ENCODE assay signal across 10 cellular contexts in the genomic region with DNA sequence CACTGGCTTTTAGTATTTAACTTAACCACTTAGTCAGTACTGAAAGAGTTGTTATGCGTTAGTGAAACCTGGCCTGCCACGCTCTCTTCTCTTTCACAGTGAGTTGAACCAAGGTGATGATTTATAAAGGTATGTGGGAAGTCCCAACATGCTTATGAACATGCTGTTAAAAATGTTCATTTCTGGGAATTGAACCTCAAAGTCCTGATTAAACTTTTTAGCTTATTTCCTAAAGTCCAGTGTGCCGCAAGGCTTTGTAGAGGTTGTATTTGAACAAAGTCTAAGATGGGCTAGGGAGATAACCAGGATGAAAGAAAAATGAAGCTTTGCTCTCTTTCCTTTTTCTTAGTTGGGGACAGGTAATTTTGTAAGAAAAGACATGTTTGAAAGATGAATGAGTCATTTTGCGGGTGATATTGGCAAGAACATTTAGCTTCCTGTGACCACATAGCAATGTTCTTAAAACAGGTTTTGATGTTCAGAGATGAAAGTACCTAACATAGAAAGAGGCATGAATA.
DNase-seq lines count a peak whose midpoint lies in the region; ATAC-seq and TF ChIP-seq lines count a peak whose summit lies in the region.
"Had no signal": no experiment of that assay in that cellular context is flagged by ENCODE, and none has a peak within 500 bp of the region (broad histone marks: within the 10 kb centered on the region; RNA-seq: fewer than 3 reads in every experiment).

No MANE protein-coding gene starts in this region.

- H3K9ac ChIP-seq in DND-41 (ENCODE audit: low read depth, low read length) = no peak overlapping the region

- H4K20me1 ChIP-seq in DND-41 (ENCODE audit: insufficient read depth, low read length) = no peaks in the 10 kb centered on the region

- no peak overlapping the region for H3K4me2 ChIP-seq in DND-41 (ENCODE audit: insufficient read depth, low read length)

- ATAC-seq in DND-41 (ENCODE audit: insufficient read depth, low read depth) (peak; percentile 52; the same call in 2 of the 3 replicates), GM19395 (IDR thresholded peaks at IDR 0.05; ENCODE audit: unreplicated experiment) (peak; percentile 96), HG03039 (IDR thresholded peaks at IDR 0.05; ENCODE audit: unreplicated experiment) (peak; percentile 67), esophagus mucosa (no peak)
- peak; percentile 82 to 86 for ATAC-seq in activated T-cell treated with anti-CD3 and anti-CD28 coated beads, Interleukin-2, amount 50 U/mL, for 4 hours

- H3K4me3 Mint-ChIP-seq in activated T-cell treated with anti-CD3 and anti-CD28 coated beads, Interleukin-2, amount 50 U/mL, for 4 hours = no peak overlapping the region
- H3K4me3 Mint-ChIP-seq: CD4-positive, CD25-positive, alpha-beta regulatory T cell had no signal

- no peaks in the 10 kb centered on the region for H3K4me1 Mint-ChIP-seq in activated T-cell treated with anti-CD3 and anti-CD28 coated beads, Interleukin-2, amount 50 U/mL, for 4 hours (ENCODE audit: low read depth)
- H3K4me1 Mint-ChIP-seq: CD4-positive, CD25-positive, alpha-beta regulatory T cell had no signal

- no peaks in the 10 kb centered on the region for H3K36me3 ChIP-seq in DND-41 (ENCODE audit: insufficient read depth, low read length)

- no peaks in the 10 kb centered on the region for H3K4me1 ChIP-seq in DND-41 (ENCODE audit: insufficient read depth, low read length)

- no peak overlapping the region for H2AFZ ChIP-seq in DND-41 (ENCODE audit: low read depth, low read length)

- no peaks in the 10 kb centered on the region for H3K79me2 ChIP-seq in DND-41 (ENCODE audit: insufficient read depth, low read length)

- TF ChIP-seq CTCF in DND-41 (IDR thresholded peaks at IDR 0.05; ENCODE audit: borderline replicate concordance, extremely low read depth, low read length, poor library complexity, severe bottlenecking) = no peak

- no peaks in the 10 kb centered on the region for H3K36me3 Mint-ChIP-seq in activated T-cell treated with anti-CD3 and anti-CD28 coated beads, Interleukin-2, amount 50 U/mL, for 4 hours (ENCODE audit: insufficient read depth)
- H3K36me3 Mint-ChIP-seq: CD4-positive, CD25-positive, alpha-beta regulatory T cell had no signal

- H3K9me3 ChIP-seq in DND-41 (ENCODE audit: insufficient read depth, low read length, severe bottlenecking) = no peaks in the 10 kb centered on the region

- H3K27me3 Mint-ChIP-seq in activated T-cell treated with anti-CD3 and anti-CD28 coated beads, Interleukin-2, amount 50 U/mL, for 4 hours (ENCODE audit: low read depth) = peaks cover 4% of the 10 kb centered on the region

- no peaks in the 10 kb centered on the region for H3K9me3 Mint-ChIP-seq in activated T-cell treated with anti-CD3 and anti-CD28 coated beads, Interleukin-2, amount 50 U/mL, for 4 hours
- H3K9me3 Mint-ChIP-seq: CD4-positive, CD25-positive, alpha-beta regulatory T cell had no signal

- H3K27ac ChIP-seq in DND-41 (ENCODE audit: low read length) = no peak overlapping the region

- H3K27me3 ChIP-seq in DND-41 (ENCODE audit: insufficient read depth, low read length, poor library complexity) = no peaks in the 10 kb centered on the region

- no peak overlapping the region for H3K4me3 ChIP-seq in DND-41 (ENCODE audit: low read depth in 1 of 2, low read length in 2 of 2)

- DNase-seq in DND-41 (no peak), NCI-H1417 treated with DMSO at 0.1 percent for 48 hours (lab: John Stamatoyannopoulos, UW) (no peak), SW 1271 (lab: John Stamatoyannopoulos, UW) (no peak), hippocampal formation (lab: John Stamatoyannopoulos, UW) (no peak)
- no peak for DNase-seq in activated T-cell treated with anti-CD3 and anti-CD28 coated beads, Interleukin-2, amount 50 U/mL, for 4 hours
- DNase-seq: occipital lobe had no signal
